ENCODE assay signal across 11 cellular contexts in genomic region chrX:10112510-10112909, GRCh38. TPM values are rescaled to one million over a fixed set of nuclear protein-coding genes. Genes with fewer than 3 reads are reported as not detected.
DNase-seq lines count a peak whose midpoint lies in the region; ATAC-seq and TF ChIP-seq lines count a peak whose summit lies in the region.
"Had no signal": no experiment of that assay in that cellular context is flagged by ENCODE, and none has a peak within 500 bp of the region (broad histone marks: within the 10 kb centered on the region; RNA-seq: fewer than 3 reads in every experiment).

No MANE protein-coding gene starts in this region.

- H3K36me3 Mint-ChIP-seq in T-helper 2 cell treated with Interferon-gamma antibody and Interleukin-4, amounts not matched to agents 5 μg/mL and 100 μg/mL, for 36 hours (ENCODE audit: low read depth), result peaks cover 26% of the 10 kb centered on the region

- H3K4me1 ChIP-seq in left ventricle myocardium inferior, result peaks cover 53% of the 10 kb centered on the region
- H3K4me1 ChIP-seq in right atrium auricular region, result peaks cover 0 to 6% of the 10 kb centered on the region in 2 donors

- no peaks in the 10 kb centered on the region for H3K9me3 ChIP-seq in left ventricle myocardium inferior (replicated peaks)
- H3K9me3 ChIP-seq in right atrium auricular region, result no peaks in the 10 kb centered on the region
- H3K9me3 ChIP-seq: psoas muscle had no signal

- H3K27ac ChIP-seq in left ventricle myocardium inferior (replicated peaks) (peak overlapping the region; percentile 72), right atrium auricular region (no peak overlapping the region)
- H3K27ac ChIP-seq: psoas muscle had no signal

- H3K4me3 Mint-ChIP-seq in T-helper 2 cell treated with Interferon-gamma antibody and Interleukin-4, amounts not matched to agents 5 μg/mL and 100 μg/mL, for 36 hours, result peak overlapping the region; percentile 44
- peak overlapping the region in 1 of 2 donors; percentile 39 for H3K4me3 Mint-ChIP-seq in stimulated activated naive CD8-positive, alpha-beta T cell treated with anti-CD3 and anti-CD28 coated beads, Interleukin-15, amount 100 ng/mL, for 72 hours
- H3K4me3 Mint-ChIP-seq: H9 had no signal

- H3K27ac Mint-ChIP-seq in T-helper 2 cell treated with Interferon-gamma antibody and Interleukin-4, amounts not matched to agents 5 μg/mL and 100 μg/mL, for 36 hours, result peak overlapping the region; percentile 67
- no peak overlapping the region for H3K27ac Mint-ChIP-seq in stimulated activated naive CD8-positive, alpha-beta T cell treated with anti-CD3 and anti-CD28 coated beads, Interleukin-15, amount 100 ng/mL, for 72 hours
- H3K27ac Mint-ChIP-seq: H9 had no signal

- ATAC-seq in HG02763 (IDR thresholded peaks at IDR 0.05; ENCODE audit: unreplicated experiment), result peak; percentile 26
- peak; percentile 29 for ATAC-seq in stimulated activated naive CD8-positive, alpha-beta T cell treated with anti-CD3 and anti-CD28 coated beads, Interleukin-15, amount 100 ng/mL, for 72 hours
- ATAC-seq: left lobe of liver had no signal

- no peak overlapping the region for H3K4me3 ChIP-seq in left ventricle myocardium inferior
- no peak overlapping the region for H3K4me3 ChIP-seq in right atrium auricular region
- H3K4me3 ChIP-seq: psoas muscle had no signal

- H3K36me3 ChIP-seq in left ventricle myocardium inferior (peaks cover 10% of the 10 kb centered on the region), right atrium auricular region (no peaks in the 10 kb centered on the region)

- no peaks in the 10 kb centered on the region for H3K9me3 Mint-ChIP-seq in T-helper 2 cell treated with Interferon-gamma antibody and Interleukin-4, amounts not matched to agents 5 μg/mL and 100 μg/mL, for 36 hours
- H3K9me3 Mint-ChIP-seq in stimulated activated naive CD8-positive, alpha-beta T cell treated with anti-CD3 and anti-CD28 coated beads, Interleukin-15, amount 100 ng/mL, for 72 hours, result no peaks in the 10 kb centered on the region

- H3K27me3 Mint-ChIP-seq in T-helper 2 cell treated with Interferon-gamma antibody and Interleukin-4, amounts not matched to agents 5 μg/mL and 100 μg/mL, for 36 hours (ENCODE audit: low read depth), result no peaks in the 10 kb centered on the region
- H3K27me3 Mint-ChIP-seq in stimulated activated naive CD8-positive, alpha-beta T cell treated with anti-CD3 and anti-CD28 coated beads, Interleukin-15, amount 100 ng/mL, for 72 hours, result no peaks in the 10 kb centered on the region

- no peak for TF ChIP-seq CTCF in left ventricle myocardium inferior (IDR thresholded peaks at IDR 0.05; ENCODE audit: borderline replicate concordance)
- no peak for TF ChIP-seq CTCF in right atrium auricular region (IDR thresholded peaks at IDR 0.05)

- intact Hi-C loops in left ventricle myocardium inferior (cut with micrococcal nuclease), result no loop called here
- intact Hi-C loops in posterior vena cava (cut with DNase I), result no loop called here

- H3K27me3 ChIP-seq in left ventricle myocardium inferior (ENCODE audit: low read depth) (no peaks in the 10 kb centered on the region), right atrium auricular region (no peaks in the 10 kb centered on the region)

- peaks cover 25% of the 10 kb centered on the region for H3K4me1 Mint-ChIP-seq in T-helper 2 cell treated with Interferon-gamma antibody and Interleukin-4, amounts not matched to agents 5 μg/mL and 100 μg/mL, for 36 hours (ENCODE audit: low read depth)
- H3K4me1 Mint-ChIP-seq in stimulated activated naive CD8-positive, alpha-beta T cell treated with anti-CD3 and anti-CD28 coated beads, Interleukin-15, amount 100 ng/mL, for 72 hours, result peaks cover 60% of the 10 kb centered on the region

- no peak for DNase-seq in left ventricle myocardium inferior
- DNase-seq in right atrium auricular region (ENCODE audit: low spot score), result no peak
- no peak for DNase-seq in T-helper 2 cell treated with Interferon-gamma antibody and Interleukin-4, amounts not matched to agents 5 μg/mL and 100 μg/mL, for 36 hours (ENCODE audit: low spot score)
- no peak for DNase-seq in stimulated activated naive CD8-positive, alpha-beta T cell treated with anti-CD3 and anti-CD28 coated beads, Interleukin-15, amount 100 ng/mL, for 72 hours
- no peak for DNase-seq in activated gamma-delta T cell (lab: John Stamatoyannopoulos, UW)
- DNase-seq in posterior vena cava (ENCODE audit: low spot score), result no peak
- DNase-seq in effector CD4-positive, alpha-beta T cell, result no peak
- DNase-seq: H9, psoas muscle had no signal

RNA-seq across cellular contexts. Expression of gene CLCN4, which starts 44.3 kb away (rescaled TPM):
- 36.1 TPM for total RNA-seq in left ventricle myocardium inferior
- total RNA-seq in right atrium auricular region, result 10 to 100 TPM; 15.6 to 37.6 TPM
- 1 to 10 TPM; 3.7 to 8.4 TPM for total RNA-seq in posterior vena cava
